Comparison of ENCODE assay signal across 30 cellular contexts in the genomic region with DNA sequence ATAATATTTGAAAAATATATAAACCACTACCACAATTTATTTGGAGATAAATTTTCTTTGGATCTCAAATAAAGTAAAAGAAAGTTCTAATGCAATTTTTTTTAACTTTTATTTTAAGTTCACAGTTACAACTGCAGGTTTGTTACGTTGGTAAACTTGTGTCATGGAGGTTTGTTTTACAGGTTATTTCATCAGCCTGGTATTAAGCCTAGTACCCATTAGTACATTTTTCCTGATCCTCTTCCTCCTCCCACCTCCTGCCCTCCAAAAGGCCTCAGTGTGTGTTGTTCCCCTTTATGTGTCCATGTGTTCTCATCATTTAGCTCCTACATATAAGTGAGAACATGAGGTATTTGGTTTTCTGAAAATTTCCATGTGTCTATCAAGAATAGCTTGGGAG. TPM values are rescaled to one million over a fixed set of nuclear protein-coding genes. Genes with fewer than 3 reads are reported as not detected.
"Had no signal": no experiment of that assay in that cellular context is flagged by ENCODE, and none has a peak within 500 bp of the region (broad histone marks: within the 10 kb centered on the region; RNA-seq: fewer than 3 reads in every experiment).

No MANE protein-coding gene starts in this region.

- H3K27me3 ChIP-seq: neural progenitor cell, neutrophil, ovary, stomach, testis, thyroid gland, transverse colon, upper lobe of left lung, vagina had no signal

- DNase-seq: hippocampal formation; islet precursor cell; left ventricle myocardium inferior; mesendoderm; naive B cell; natural killer cell; nephron progenitor cell; occipital lobe; ovary; retina; right cardiac atrium; stimulated activated CD4-positive, alpha-beta T cell treated with anti-CD3 and anti-CD28 coated beads, Interleukin-12 subunit alpha, Interleukin-12 subunit beta, amount 100 ng/mL, for 4 hours; stimulated activated CD4-positive, alpha-beta T cell treated with anti-CD3 and anti-CD28 coated beads, Interleukin-15, amount 100 ng/mL, for 24 hours; stimulated activated CD4-positive, alpha-beta T cell treated with anti-CD3 and anti-CD28 coated beads, Interleukin-2, amount 100 ng/mL, for 24 hours; stimulated activated CD4-positive, alpha-beta T cell treated with anti-CD3 and anti-CD28 coated beads, Interleukin-4, amount 100 ng/mL, for 1 hour; stimulated activated naive B cell treated with anti-CD40 and anti-IgM and Interleukin-4, amounts not matched to agents 10 μg/mL and 1 μg/mL and 100 μg/mL, for 72 hours; stimulated activated naive CD8-positive, alpha-beta T cell treated with anti-CD3 and anti-CD28 coated beads, Interleukin-15, Interleukin-2, amounts not matched to agents 100 U/mL and 50 U/mL, for 24 hours; stomach; testis; thyroid gland; transverse colon; upper lobe of left lung had no signal

- H3K27me3 Mint-ChIP-seq: progenitor cell of endocrine pancreas had no signal

- H3K4me3 ChIP-seq: left ventricle myocardium inferior, lung, neural progenitor cell, ovary, skin epidermis, stomach, testis, thyroid gland, transverse colon, upper lobe of left lung, vagina had no signal

- H2AFZ ChIP-seq: neural progenitor cell had no signal

- H3K9ac ChIP-seq: neural progenitor cell had no signal

- H3K27ac Mint-ChIP-seq: mesothelial cell of epicardium; naive B cell; natural killer cell; nephron progenitor cell; neural progenitor cell; progenitor cell of endocrine pancreas; stimulated activated naive B cell treated with anti-CD40 and anti-IgM and Interleukin-4, amounts not matched to agents 10 μg/mL and 1 μg/mL and 100 μg/mL, for 72 hours had no signal

- H3K4me1 ChIP-seq: neural progenitor cell, testis had no signal

- H3K9me3 Mint-ChIP-seq: naive B cell; natural killer cell; stimulated activated naive B cell treated with anti-CD40 and anti-IgM and Interleukin-4, amounts not matched to agents 10 μg/mL and 1 μg/mL and 100 μg/mL, for 72 hours had no signal

- H3K27ac ChIP-seq: left ventricle myocardium inferior, neural progenitor cell, neutrophil, ovary, testis, thyroid gland, transverse colon, upper lobe of left lung, vagina had no signal

- H3K36me3 ChIP-seq: left ventricle myocardium inferior, neural progenitor cell, neutrophil, ovary, stomach, thyroid gland, transverse colon, upper lobe of left lung, vagina had no signal

- ATAC-seq: natural killer cell; right cardiac atrium; sciatic nerve; stimulated activated naive B cell treated with anti-CD40 and anti-IgM and Interleukin-4, amounts not matched to agents 10 μg/mL and 1 μg/mL and 100 μg/mL, for 72 hours; stimulated activated naive CD8-positive, alpha-beta T cell treated with anti-CD3 and anti-CD28 coated beads, Interleukin-15, Interleukin-2, amounts not matched to agents 100 U/mL and 50 U/mL, for 24 hours had no signal

- H3K4me1 Mint-ChIP-seq: nephron progenitor cell had no signal

- H3K36me3 Mint-ChIP-seq: mesothelial cell of epicardium; naive B cell; natural killer cell; neural progenitor cell; stimulated activated naive B cell treated with anti-CD40 and anti-IgM and Interleukin-4, amounts not matched to agents 10 μg/mL and 1 μg/mL and 100 μg/mL, for 72 hours had no signal

- H3K4me2 ChIP-seq: neural progenitor cell had no signal

- H3K9me3 ChIP-seq: neutrophil, ovary, stomach, testis, thyroid gland, transverse colon, upper lobe of left lung, vagina had no signal

- H3K4me3 Mint-ChIP-seq: mesothelial cell of epicardium; naive B cell; natural killer cell; nephron progenitor cell; neural progenitor cell; stimulated activated naive B cell treated with anti-CD40 and anti-IgM and Interleukin-4, amounts not matched to agents 10 μg/mL and 1 μg/mL and 100 μg/mL, for 72 hours had no signal

RNA-seq across cellular contexts. Expression of gene CAV1, which starts 54.5 kb away (rescaled TPM):
- total RNA-seq: natural killer cell had no signal
